In genomic region chrX:54178100-54178940, GRCh38 we compare ENCODE assay signal across 10 cellular contexts. TPM values are rescaled to one million over a fixed set of nuclear protein-coding genes. Genes with fewer than 3 reads are reported as not detected.
DNase-seq lines count a peak whose midpoint lies in the region; ATAC-seq, FAIRE-seq and TF ChIP-seq lines count a peak whose summit lies in the region.
"Had no signal": no experiment of that assay in that cellular context is flagged by ENCODE, and none has a peak within 500 bp of the region (broad histone marks: within the 10 kb centered on the region; RNA-seq: fewer than 3 reads in every experiment).

No MANE protein-coding gene starts in this region.

- ATAC-seq in HG02884 (IDR thresholded peaks at IDR 0.05; ENCODE audit: unreplicated experiment) (peak; percentile 43), left lung (peak; percentile 26)

- H3K9me3 Mint-ChIP-seq in Calu3 (ENCODE audit: low read depth, unreplicated experiment) (no peaks in the 10 kb centered on the region), immature natural killer cell (no peaks in the 10 kb centered on the region)
- H3K9me3 Mint-ChIP-seq in activated naive CD8-positive, alpha-beta T cell (ENCODE audit: low read depth), result no peaks in the 10 kb centered on the region

- CTCF ChIA-PET in Calu3 (lab: Charles Lee), result no interaction called here

- intact Hi-C loops in Calu3 (cut with micrococcal nuclease; ENCODE audit: unreplicated experiment), result no loop called here
- intact Hi-C loops in left lung (cut with DNase I), result no loop called here

- peaks cover 24% of the 10 kb centered on the region for H3K36me3 Mint-ChIP-seq in Calu3 (ENCODE audit: insufficient read depth, unreplicated experiment)
- H3K36me3 Mint-ChIP-seq in activated naive CD8-positive, alpha-beta T cell, result peaks cover 12% of the 10 kb centered on the region
- peaks cover 0 to 3% (median 0%) of the 10 kb centered on the region in 3 donors for H3K36me3 Mint-ChIP-seq in immature natural killer cell

- H3K36me3 ChIP-seq in left lung, result no peaks in the 10 kb centered on the region
- peaks cover 5% of the 10 kb centered on the region for H3K36me3 ChIP-seq in right atrium auricular region

- H3K4me1 ChIP-seq in left lung, result peaks cover 13 to 21% of the 10 kb centered on the region in 2 donors
- peaks cover 0 to 18% of the 10 kb centered on the region in 2 donors for H3K4me1 ChIP-seq in right atrium auricular region

- H3K27me3 ChIP-seq in left lung, result no peaks in the 10 kb centered on the region
- H3K27me3 ChIP-seq in right atrium auricular region, result no peaks in the 10 kb centered on the region

- H3K27ac ChIP-seq in left lung, result no peak overlapping the region
- no peak overlapping the region for H3K27ac ChIP-seq in right atrium auricular region

- no peak overlapping the region for H3K4me3 ChIP-seq in left lung
- H3K4me3 ChIP-seq in right atrium auricular region, result no peak overlapping the region

- DNase-seq in Calu3, result no peak
- no peak for DNase-seq in left lung
- no peak for DNase-seq in immature natural killer cell
- no peak for DNase-seq in right atrium auricular region (ENCODE audit: low spot score)
- DNase-seq in D721Med (ENCODE audit: insufficient read length, low spot score), result no peak
- no peak for DNase-seq in D341Med (ENCODE audit: low spot score)
- DNase-seq: stimulated activated CD4-positive, alpha-beta T cell treated with anti-CD3 and anti-CD28 coated beads, Interleukin-4, amount 100 ng/mL, for 1 hour; T1000 had no signal

- peak overlapping the region; percentile 73 for H3K4me3 Mint-ChIP-seq in Calu3 (ENCODE audit: low read depth, unreplicated experiment)
- H3K4me3 Mint-ChIP-seq in activated naive CD8-positive, alpha-beta T cell, result peak overlapping the region; percentile 94
- no peak overlapping the region for H3K4me3 Mint-ChIP-seq in immature natural killer cell

- TF ChIP-seq CTCF in Calu3 (IDR thresholded peaks at IDR 0.05; ENCODE audit: unreplicated experiment) (no peak), left lung (IDR thresholded peaks at IDR 0.05) (no peak), right atrium auricular region (IDR thresholded peaks at IDR 0.05) (no peak), D721Med (IDR thresholded peaks at IDR 0.05; ENCODE audit: insufficient read depth, missing control alignments) (no peak)

- no TSS peak for BruUV-seq in Calu3 (replicated peaks; lab: Mats Ljungman, UMichigan)

- no peak for FAIRE-seq in D721Med (lab: Jason Lieb, UNC)

- H3K4me1 Mint-ChIP-seq in Calu3 (ENCODE audit: low read depth, unreplicated experiment) (peaks cover 49% of the 10 kb centered on the region), immature natural killer cell (peaks cover 26 to 43% of the 10 kb centered on the region in 2 donors)
- H3K4me1 Mint-ChIP-seq in activated naive CD8-positive, alpha-beta T cell (ENCODE audit: low read depth), result peaks cover 52% of the 10 kb centered on the region

- H3K27ac Mint-ChIP-seq in Calu3 (ENCODE audit: unreplicated experiment) (peak overlapping the region; percentile 61), immature natural killer cell (no peak overlapping the region)
- H3K27ac Mint-ChIP-seq in activated naive CD8-positive, alpha-beta T cell, result peak overlapping the region; percentile 77

- H3K27me3 Mint-ChIP-seq in Calu3 (ENCODE audit: unreplicated experiment) (no peaks in the 10 kb centered on the region), immature natural killer cell (ENCODE audit: low read depth in 3 of 3) (peaks cover 0 to 2% (median 2%) of the 10 kb centered on the region in 3 donors)
- no peaks in the 10 kb centered on the region for H3K27me3 Mint-ChIP-seq in activated naive CD8-positive, alpha-beta T cell

- H3K9me3 ChIP-seq in left lung (peaks cover 0 to 4% of the 10 kb centered on the region in 2 donors), right atrium auricular region (no peaks in the 10 kb centered on the region)

RNA-seq across cellular contexts. Expression of gene FAM120C, which starts 4.7 kb away (rescaled TPM):
- total RNA-seq in Calu3 (2022) (23.7 and 29.2 TPM in 2 replicates), left lung (10 to 100 TPM in 1 of 2 donors, 1 to 10 TPM in 1; 7.4 to 11.3 TPM), right atrium auricular region (1 to 10 TPM; 4.3 to 4.6 TPM)
- 1 to 10 TPM; 2.5 to 4.0 (median 3.3) TPM for polyA plus RNA-seq in immature natural killer cell

Comparison
In these comparisons a context has a peak if more than half of its experiments do, and no peak if none do; other contexts are left out.
1. H3K27ac Mint-ChIP-seq: peak in Calu3 (single experiment) and activated naive CD8-positive, alpha-beta T cell (single experiment); none in immature natural killer cell (0 of 6).
2. H3K4me3 Mint-ChIP-seq: peak in Calu3 (single experiment) and activated naive CD8-positive, alpha-beta T cell (single experiment); none in immature natural killer cell (0 of 5).